9 cellular contexts compared by ENCODE assay signal in genomic region chr1:184945678-184946412, GRCh38. TPM values are rescaled to one million over a fixed set of nuclear protein-coding genes. Genes with fewer than 3 reads are reported as not detected.
DNase-seq lines count a peak whose midpoint lies in the region; ATAC-seq and TF ChIP-seq lines count a peak whose summit lies in the region.
"Had no signal": no experiment of that assay in that cellular context is flagged by ENCODE, and none has a peak within 500 bp of the region (broad histone marks: within the 10 kb centered on the region; RNA-seq: fewer than 3 reads in every experiment).

No MANE protein-coding gene starts in this region.

- ATAC-seq in GM19351 (IDR thresholded peaks at IDR 0.05; ENCODE audit: unreplicated experiment) (peak; percentile 50), HG03460 (IDR thresholded peaks at IDR 0.05; ENCODE audit: unreplicated experiment) (peak; percentile 38), T-cell (replicated peaks in 1 of 4) (no peak)
- no peak for ATAC-seq in activated naive CD4-positive, alpha-beta T cell treated with anti-CD3 and anti-CD28 coated beads, Interleukin-2, amount 50 U/mL, for 72 hours

- no peak overlapping the region for H3K27ac Mint-ChIP-seq in activated naive CD4-positive, alpha-beta T cell treated with anti-CD3 and anti-CD28 coated beads, Interleukin-2, amount 50 U/mL, for 72 hours
- H3K27ac Mint-ChIP-seq in T-cell, result no peak overlapping the region

- peaks cover 34 to 60% (median 58%) of the 10 kb centered on the region in 4 donors for H3K4me1 ChIP-seq in esophagus muscularis mucosa
- H3K4me1 ChIP-seq in stomach, result peaks cover 0 to 47% (median 19%) of the 10 kb centered on the region in 4 donors

- H3K4me3 Mint-ChIP-seq in T-cell, result no peak overlapping the region

- TF ChIP-seq EP300 in esophagus muscularis mucosa (IDR thresholded peaks at IDR 0.05), result no peak
- no peak for TF ChIP-seq EP300 in stomach (IDR thresholded peaks at IDR 0.05)

- CTCF ChIA-PET in T-cell (lab: Charles Lee), result no interaction called here

- POLR2A ChIA-PET in T-cell (lab: Charles Lee), result no interaction called here

- peaks cover 0 to 27% of the 10 kb centered on the region in 2 donors for H3K36me3 Mint-ChIP-seq in activated naive CD4-positive, alpha-beta T cell treated with anti-CD3 and anti-CD28 coated beads, Interleukin-2, amount 50 U/mL, for 72 hours
- H3K36me3 Mint-ChIP-seq in T-cell, result peaks cover 30% of the 10 kb centered on the region

- H3K27ac ChIP-seq in esophagus muscularis mucosa (replicated peaks in 1 of 4), result peak overlapping the region in 3 of 4 donors; percentile 39 to 66 (median 45)
- peak overlapping the region in 4 of 5 donors; percentile 5 to 71 (median 61) for H3K27ac ChIP-seq in stomach

- H3K9me3 ChIP-seq in esophagus muscularis mucosa (no peaks in the 10 kb centered on the region), stomach (no peaks in the 10 kb centered on the region)

- intact Hi-C loops in esophagus muscularis mucosa (cut with DNase I), result loop anchor here (5.0 kb wide), 1 partner anchor 34 kb away; no protein-coding TSS in a partner anchor
- intact Hi-C loops in stomach (cut with DNase I; ENCODE audit: low total_unique reads), result no loop called here

- H3K9me3 Mint-ChIP-seq in activated naive CD4-positive, alpha-beta T cell treated with anti-CD3 and anti-CD28 coated beads, Interleukin-2, amount 50 U/mL, for 72 hours, result peaks cover 0 to 9% of the 10 kb centered on the region in 2 donors
- H3K9me3 Mint-ChIP-seq in T-cell, result no peaks in the 10 kb centered on the region

- DNase-seq in esophagus muscularis mucosa (ENCODE audit: extremely low spot score), result peak; percentile 7
- no peak for DNase-seq in stomach
- no peak for DNase-seq in KG1 (lab: John Stamatoyannopoulos, UW)
- DNase-seq in activated naive CD4-positive, alpha-beta T cell treated with anti-CD3 and anti-CD28 coated beads, Interleukin-2, amount 50 U/mL, for 72 hours (ENCODE audit: low spot score in 2 of 2), result no peak
- DNase-seq in T-cell, result no peak
- no peak for DNase-seq in stimulated activated CD4-positive, alpha-beta T cell treated with anti-CD3 and anti-CD28 coated beads, Interleukin-2, amount 100 ng/mL, for 48 hours
- DNase-seq: cortex of kidney had no signal

- peaks cover 0 to 26% (median 9%) of the 10 kb centered on the region in 3 donors for H3K4me1 Mint-ChIP-seq in T-cell

- TF ChIP-seq CTCF in esophagus muscularis mucosa (IDR thresholded peaks at IDR 0.05) (no peak), stomach (IDR thresholded peaks at IDR 0.05) (no peak)

- WGBS in esophagus muscularis mucosa, result 84% methylated on average over 5 of the region's 5 CpGs
- WGBS in stomach, 5 donors, result 80 to 90% (median 84%) methylated on average over 5 of the region's 5 CpGs

- no peak overlapping the region for H3K4me3 ChIP-seq in esophagus muscularis mucosa
- no peak overlapping the region for H3K4me3 ChIP-seq in stomach

- H3K27me3 ChIP-seq in esophagus muscularis mucosa (no peaks in the 10 kb centered on the region), stomach (no peaks in the 10 kb centered on the region)

- no peaks in the 10 kb centered on the region for H3K36me3 ChIP-seq in esophagus muscularis mucosa
- H3K36me3 ChIP-seq in stomach, result peaks cover 0 to 5% (median 0%) of the 10 kb centered on the region in 4 donors

- no peaks in the 10 kb centered on the region for H3K27me3 Mint-ChIP-seq in T-cell

- TF ChIP-seq POLR2A in esophagus muscularis mucosa (IDR thresholded peaks at IDR 0.05; ENCODE audit: low read depth) (no peak), stomach (IDR thresholded peaks at IDR 0.05) (no peak)

RNA-seq across cellular contexts. Expression of gene NIBAN1, which starts 28.5 kb away (rescaled TPM):
- 100 to 1,000 TPM; 493 to 813 (median 584) TPM for total RNA-seq in esophagus muscularis mucosa
- total RNA-seq in stomach, result 100 to 1,000 TPM in 2 of 5 donors, 10 to 100 TPM in 2, 1 to 10 TPM in 1; 9.8 to 302 (median 85.6) TPM
- polyA plus RNA-seq in stomach, result 10 to 100 TPM in 1 of 3 donors, 1 to 10 TPM in 2; 7.5 to 18.7 (median 9.8) TPM
- total RNA-seq in activated naive CD4-positive, alpha-beta T cell treated with anti-CD3 and anti-CD28 coated beads, Interleukin-2, amount 50 U/mL, for 72 hours, result 10 to 100 TPM in 1 of 2 donors, 1 to 10 TPM in 1; 3.4 to 19.4 TPM
- 10 to 100 TPM; 19.9 to 53.6 (median 46.0) TPM for total RNA-seq in T-cell

Comparison
In these comparisons a context has a peak if more than half of its experiments do, and no peak if none do; other contexts are left out.
1. ATAC-seq: peak in GM19351 (single experiment) and HG03460 (single experiment); none in activated naive CD4-positive, alpha-beta T cell treated with anti-CD3 and anti-CD28 coated beads, Interleukin-2, amount 50 U/mL, for 72 hours (0 of 2) and T-cell (0 of 4).